ENCODE assay signal across 8 cellular contexts in genomic region chr4:80202784-80203553, GRCh38. TPM values are rescaled to one million over a fixed set of nuclear protein-coding genes. Genes with fewer than 3 reads are reported as not detected.
DNase-seq lines count a peak whose midpoint lies in the region; ATAC-seq, FAIRE-seq and TF ChIP-seq lines count a peak whose summit lies in the region.

No MANE protein-coding gene starts in this region.

- intact Hi-C loops in pancreas (cut with DNase I), result no loop called here

- DNase-seq in GM13976 (ENCODE audit: low spot score) (peak; percentile 59), NCI-H1105 treated with DMSO at 0.1 percent for 48 hours (lab: John Stamatoyannopoulos, UW) (peak; percentile 66), fibroblast of pulmonary artery (ENCODE audit: low read depth) (peak; percentile 33), pancreas (peak in 5 of 6 donors; percentile 21 to 77 (median 32)), GDM1 (lab: John Stamatoyannopoulos, UW) (no peak), cortex of kidney (lab: John Stamatoyannopoulos, UW) (no peak)
- DNase-seq in activated T-cell treated with anti-CD3 and anti-CD28 coated beads, Interleukin-2, amount 50 U/mL, for 4 hours, result peak; percentile 38

- H3K9me3 ChIP-seq in HEK293 (ENCODE audit: control insufficient read depth, insufficient read depth, low read depth, low read length) (no peaks in the 10 kb centered on the region), pancreas (no peaks in the 10 kb centered on the region)

- H3K36me3 Mint-ChIP-seq in activated T-cell treated with anti-CD3 and anti-CD28 coated beads, Interleukin-2, amount 50 U/mL, for 4 hours (ENCODE audit: insufficient read depth), result no peaks in the 10 kb centered on the region

- CTCF ChIA-PET in HEK293 (lab: Yijun Ruan, JAX), result interaction anchor here (0.6 to 1.6 kb wide), 8 partner anchors 16 to 793 kb away, joined by 3 to 4 read pairs (median 3); no protein-coding TSS in a partner anchor

- TF ChIP-seq CTCF in GM13976 (IDR thresholded peaks at IDR 0.05; ENCODE audit: borderline replicate concordance, control extremely low read depth, extremely low read depth, insufficient read depth, missing control alignments) (no peak), HEK293 (tag by site-specific recombination; IDR thresholded peaks at IDR 0.05) (no peak), fibroblast of pulmonary artery (IDR thresholded peaks at IDR 0.05; ENCODE audit: low read length, missing control alignments) (no peak), pancreas (IDR thresholded peaks at IDR 0.05) (no peak)

- POLR2A ChIA-PET in HEK293 (lab: Yijun Ruan, JAX), result interaction anchor here (0.5 kb wide), 1 partner anchor 1015 kb away, joined by 9 read pairs; no protein-coding TSS in a partner anchor

- H3K4me1 ChIP-seq in HEK293 (ENCODE audit: control insufficient read depth, insufficient read depth, low read length) (no peaks in the 10 kb centered on the region), pancreas (peaks cover 0 to 5% (median 0%) of the 10 kb centered on the region in 3 donors)

- peak; percentile 44 to 46 for ATAC-seq in activated T-cell treated with anti-CD3 and anti-CD28 coated beads, Interleukin-2, amount 50 U/mL, for 4 hours
- peak; percentile 29 to 69 (median 42) for ATAC-seq in pancreas

- H3K4me3 ChIP-seq in HEK293 (ENCODE audit: low read depth, low read length) (peak overlapping the region; percentile 36), fibroblast of pulmonary artery (replicated peaks; ENCODE audit: low read depth, low read length) (peak overlapping the region; percentile 59), pancreas (peak overlapping the region; percentile 36 to 63 (median 46))

- no peaks in the 10 kb centered on the region for H3K9me3 Mint-ChIP-seq in activated T-cell treated with anti-CD3 and anti-CD28 coated beads, Interleukin-2, amount 50 U/mL, for 4 hours

- in situ Hi-C loops in GM13976 (cut with MboI; ENCODE audit: low sequenced_read_pairs, unreplicated experiment), result no loop called here

- H3K4me1 Mint-ChIP-seq in activated T-cell treated with anti-CD3 and anti-CD28 coated beads, Interleukin-2, amount 50 U/mL, for 4 hours (ENCODE audit: low read depth), result peaks cover 18% of the 10 kb centered on the region

- peak overlapping the region; percentile 85 for H3K4me3 Mint-ChIP-seq in activated T-cell treated with anti-CD3 and anti-CD28 coated beads, Interleukin-2, amount 50 U/mL, for 4 hours

- H3K36me3 ChIP-seq in HEK293 (ENCODE audit: control insufficient read depth in 2 of 2, insufficient read depth in 1 of 2, low read length in 2 of 2) (peaks cover 4 to 8% of the 10 kb centered on the region in 2 experiments; a peak in 1 of 3 replicates), pancreas (no peaks in the 10 kb centered on the region)

- FAIRE-seq in pancreas (lab: Jason Lieb, UNC), result no peak

- peaks cover 5% of the 10 kb centered on the region for H3K27me3 Mint-ChIP-seq in activated T-cell treated with anti-CD3 and anti-CD28 coated beads, Interleukin-2, amount 50 U/mL, for 4 hours (ENCODE audit: low read depth)

- peak overlapping the region; percentile 70; the same call in 1 of the 2 replicates for H3K27ac ChIP-seq in HEK293 (ENCODE audit: extremely low read depth, low read depth, low read length)
- peak overlapping the region in 3 of 4 donors; percentile 33 to 64 (median 56) for H3K27ac ChIP-seq in pancreas

- H3K27me3 ChIP-seq in pancreas, result peaks cover 0 to 19% (median 5%) of the 10 kb centered on the region in 4 donors

- WGBS in pancreas, 2 donors, result 2 to 5% methylated on average over 71 to 81 of the region's 81 CpGs

TF ChIP-seq in HEK293, 187 proteins besides CTCF, POLR2A, EP300 and RAD21:
- no peak for TF ChIP-seq ZSCAN23 (tag by site-specific recombination; IDR thresholded peaks at IDR 0.05)
- no peak for TF ChIP-seq ZBTB17 (tag by site-specific recombination; IDR thresholded peaks at IDR 0.05)
- TF ChIP-seq, protein P1, sequence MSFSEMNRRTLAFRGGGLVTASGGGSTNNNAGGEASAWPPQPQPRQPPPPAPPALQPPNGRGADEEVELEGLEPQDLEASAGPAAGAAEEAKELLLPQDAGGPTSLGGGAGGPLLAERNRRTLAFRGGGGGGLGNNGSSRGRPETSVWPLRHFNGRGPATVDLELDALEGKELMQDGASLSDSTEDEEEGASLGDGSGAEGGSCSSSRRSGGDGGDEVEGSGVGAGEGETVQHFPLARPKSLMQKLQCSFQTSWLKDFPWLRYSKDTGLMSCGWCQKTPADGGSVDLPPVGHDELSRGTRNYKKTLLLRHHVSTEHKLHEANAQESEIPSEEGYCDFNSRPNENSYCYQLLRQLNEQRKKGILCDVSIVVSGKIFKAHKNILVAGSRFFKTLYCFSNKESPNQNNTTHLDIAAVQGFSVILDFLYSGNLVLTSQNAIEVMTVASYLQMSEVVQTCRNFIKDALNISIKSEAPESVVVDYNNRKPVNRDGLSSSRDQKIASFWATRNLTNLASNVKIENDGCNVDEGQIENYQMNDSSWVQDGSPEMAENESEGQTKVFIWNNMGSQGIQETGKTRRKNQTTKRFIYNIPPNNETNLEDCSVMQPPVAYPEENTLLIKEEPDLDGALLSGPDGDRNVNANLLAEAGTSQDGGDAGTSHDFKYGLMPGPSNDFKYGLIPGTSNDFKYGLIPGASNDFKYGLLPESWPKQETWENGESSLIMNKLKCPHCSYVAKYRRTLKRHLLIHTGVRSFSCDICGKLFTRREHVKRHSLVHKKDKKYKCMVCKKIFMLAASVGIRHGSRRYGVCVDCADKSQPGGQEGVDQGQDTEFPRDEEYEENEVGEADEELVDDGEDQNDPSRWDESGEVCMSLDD (tag by site-specific recombination; IDR thresholded peaks at IDR 0.05), result no peak
- TF ChIP-seq, protein P2, sequence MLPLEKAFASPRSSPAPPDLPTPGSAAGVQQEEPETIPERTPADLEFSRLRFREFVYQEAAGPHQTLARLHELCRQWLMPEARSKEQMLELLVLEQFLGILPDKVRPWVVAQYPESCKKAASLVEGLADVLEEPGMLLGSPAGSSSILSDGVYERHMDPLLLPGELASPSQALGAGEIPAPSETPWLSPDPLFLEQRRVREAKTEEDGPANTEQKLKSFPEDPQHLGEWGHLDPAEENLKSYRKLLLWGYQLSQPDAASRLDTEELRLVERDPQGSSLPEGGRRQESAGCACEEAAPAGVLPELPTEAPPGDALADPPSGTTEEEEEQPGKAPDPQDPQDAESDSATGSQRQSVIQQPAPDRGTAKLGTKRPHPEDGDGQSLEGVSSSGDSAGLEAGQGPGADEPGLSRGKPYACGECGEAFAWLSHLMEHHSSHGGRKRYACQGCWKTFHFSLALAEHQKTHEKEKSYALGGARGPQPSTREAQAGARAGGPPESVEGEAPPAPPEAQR (tag by site-specific recombination; IDR thresholded peaks at IDR 0.05), result no peak
- TF ChIP-seq KLF8 (tag by site-specific recombination; IDR thresholded peaks at IDR 0.05), result no peak
- TF ChIP-seq ZFP37 (tag by site-specific recombination; IDR thresholded peaks at IDR 0.05), result no peak
- no peak for TF ChIP-seq ZNF571 (tag by site-specific recombination; IDR thresholded peaks at IDR 0.05)
- no peak for TF ChIP-seq ZIC2 (tag by site-specific recombination; IDR thresholded peaks at IDR 0.05)
- TF ChIP-seq ZNF16 (tag by site-specific recombination; IDR thresholded peaks at IDR 0.05; ENCODE audit: low read depth), result no peak

RNA-seq across cellular contexts. Expression of gene PRDM8, which starts 5.7 kb away (rescaled TPM):
- 1 to 10 TPM; 2.9 to 5.1 (median 3.7) TPM for total RNA-seq in activated T-cell treated with anti-CD3 and anti-CD28 coated beads, Interleukin-2, amount 50 U/mL, for 4 hours
- 1 to 10 TPM in 1 of 6 donors, under 1 TPM in 5; 0.14 to 1.5 (median 0.60) TPM for total RNA-seq in pancreas
- polyA plus RNA-seq in pancreas, result under 1 TPM; 0.28 to 0.49 TPM

Comparison
In these comparisons a context has a peak if more than half of its experiments do, and no peak if none do; other contexts are left out.
1. DNase-seq: peak in GM13976 (single experiment), NCI-H1105 treated with DMSO at 0.1 percent for 48 hours (single experiment), activated T-cell treated with anti-CD3 and anti-CD28 coated beads, Interleukin-2, amount 50 U/mL, for 4 hours (single experiment), fibroblast of pulmonary artery (single experiment) and pancreas (5 of 6); none in GDM1 (single experiment) and cortex of kidney (single experiment).
2. Peak in every context shown above with its lines, with median percentiles within 50 percentile points of each other: H3K4me3 ChIP-seq.